ENCODE assay signal across 8 cellular contexts in genomic region chr2:238573065-238573778, GRCh38.
DNase-seq lines count a peak whose midpoint lies in the region; ATAC-seq, FAIRE-seq and TF ChIP-seq lines count a peak whose summit lies in the region.

No MANE protein-coding gene starts in this region.

- no peak overlapping the region for H3K4me2 ChIP-seq in K562 (ENCODE audit: insufficient read depth, low read length)

- CTCF ChIA-PET in Calu3 (lab: Charles Lee) (interaction anchor here (0.8 to 1.1 kb wide), 2 partner anchors 14 to 71 kb away, joined by 3 to 4 read pairs; no protein-coding TSS in a partner anchor), K562 (lab: Yijun Ruan, JAX; ENCODE audit: low intra/inter-chr PET ratio) (no interaction called here)

- no peaks in the 10 kb centered on the region for H3K9me3 ChIP-seq in K562 (replicated peaks; ENCODE audit: control insufficient read depth, insufficient read depth, low read depth, low read length)

- H3K27me3 Mint-ChIP-seq in Calu3 (ENCODE audit: unreplicated experiment) = no peaks in the 10 kb centered on the region
- peaks cover 13% of the 10 kb centered on the region for H3K27me3 Mint-ChIP-seq in nephron progenitor cell (ENCODE audit: low read depth, poor library complexity)

- no peak overlapping the region for H3K4me3 ChIP-seq in K562

- FAIRE-seq in K562 (lab: Jason Lieb, UNC) = peak; percentile 32

- no peaks in the 10 kb centered on the region for H3K9me3 Mint-ChIP-seq in Calu3 (ENCODE audit: low read depth, unreplicated experiment)
- peaks cover 4% of the 10 kb centered on the region for H3K9me3 Mint-ChIP-seq in nephron progenitor cell

- WGBS in K562 (ENCODE audit: insufficient coverage, low coverage, missing lambda C conversion rate) = 3% methylated on average over 8 of the region's 9 CpGs

- no peak for TF ChIP-seq POLR2A in K562 (conservative IDR thresholded peaks at IDR 0.05)

- BruUV-seq in Calu3 (replicated peaks; lab: Mats Ljungman, UMichigan) = no TSS peak
- no TSS peak for BruUV-seq in K562 (replicated peaks; lab: Mats Ljungman, UMichigan)

- H3K27me3 ChIP-seq in K562 (ENCODE audit: control insufficient read depth in 2 of 2, insufficient read depth in 2 of 2, low read length in 2 of 2) = peaks cover 5 to 56% of the 10 kb centered on the region in 2 experiments

- H2AFZ ChIP-seq in K562 (ENCODE audit: low read depth, low read length) = no peak overlapping the region

- H3K9ac ChIP-seq in K562 (ENCODE audit: insufficient read depth in 1 of 2, low read depth in 2 of 2, low read length in 2 of 2) = no peak overlapping the region

- TF ChIP-seq CTCF in Calu3 (IDR thresholded peaks at IDR 0.05; ENCODE audit: unreplicated experiment) (peak; percentile 85), K562 (IDR thresholded peaks at IDR 0.05 in 2 of 3, conservative IDR thresholded peaks at IDR 0.05 in 1 of 3; ENCODE audit: insufficient read depth in 2 of 3, low read depth in 1 of 3, low read length in 3 of 3) (peak; percentile 49 to 73 (median 58)), nephron progenitor cell (IDR thresholded peaks at IDR 0.05) (peak; percentile 58)

- no peaks in the 10 kb centered on the region for H3K79me2 ChIP-seq in K562 (ENCODE audit: control insufficient read depth, insufficient read depth, low read length)

- H3K9me1 ChIP-seq in K562 (ENCODE audit: control insufficient read depth, insufficient read depth, low read length) = peaks cover 2% of the 10 kb centered on the region

- no peaks in the 10 kb centered on the region for H3K36me3 ChIP-seq in K562 (ENCODE audit: control insufficient read depth, insufficient read depth, low read length)

- in situ Hi-C loops in K562 (cut with MboI) = no loop called here

- no peak overlapping the region for H3K27ac ChIP-seq in K562 (ENCODE audit: extremely low read depth, low read depth, low read length)

- TF ChIP-seq RAD21 in K562 (CRISPR knock-in tag; conservative IDR thresholded peaks at IDR 0.05 in 1 of 2, IDR thresholded peaks at IDR 0.05 in 1 of 2) = 0 out of 4 replicates have a peak, but pooled peaks of 1 of the 2 experiments have one; percentile 6

- POLR2A ChIA-PET in K562 (lab: Yijun Ruan, JAX) = no interaction called here

- intact Hi-C loops in Calu3 (cut with micrococcal nuclease; ENCODE audit: unreplicated experiment) = no loop called here
- intact Hi-C loops in K562 (cut with micrococcal nuclease) = no loop called here

- H3K4me3 Mint-ChIP-seq in Calu3 (ENCODE audit: low read depth, unreplicated experiment) (no peak overlapping the region), nephron progenitor cell (no peak overlapping the region)

- no peaks in the 10 kb centered on the region for H3K4me1 ChIP-seq in K562 (replicated peaks in 1 of 2; ENCODE audit: control insufficient read depth in 2 of 2, insufficient read depth in 2 of 2, low read length in 2 of 2)

- peaks cover 5% of the 10 kb centered on the region for H3K36me3 Mint-ChIP-seq in Calu3 (ENCODE audit: insufficient read depth, unreplicated experiment)
- no peaks in the 10 kb centered on the region for H3K36me3 Mint-ChIP-seq in nephron progenitor cell (ENCODE audit: low read depth)

- H3K27ac Mint-ChIP-seq in Calu3 (ENCODE audit: unreplicated experiment) (no peak overlapping the region), nephron progenitor cell (no peak overlapping the region)

- peak; percentile 54 for DNase-seq in Calu3
- peak; percentile 15 to 74 (median 68) for DNase-seq in K562 (ENCODE audit: extremely low read depth in 1 of 4, low spot score in 3 of 4)
- peak; percentile 35 for DNase-seq in nephron progenitor cell
- DNase-seq in hippocampal formation (lab: John Stamatoyannopoulos, UW) = no peak
- no peak for DNase-seq in NCI-H524 (lab: John Stamatoyannopoulos, UW)

- peak; percentile 44 for ATAC-seq in HG02678 (IDR thresholded peaks at IDR 0.05; ENCODE audit: unreplicated experiment)
- peak; percentile 86 for ATAC-seq in K562
- no peak for ATAC-seq in GM21526 (IDR thresholded peaks at IDR 0.05; ENCODE audit: low FRiP score, unreplicated experiment)
- no peak for ATAC-seq in GM18861 (IDR thresholded peaks at IDR 0.05; ENCODE audit: unreplicated experiment)

- no peak for TF ChIP-seq EP300 in K562 (IDR thresholded peaks at IDR 0.05; ENCODE audit: low read length)

- H3K4me1 Mint-ChIP-seq in Calu3 (ENCODE audit: low read depth, unreplicated experiment) (no peaks in the 10 kb centered on the region), nephron progenitor cell (peaks cover 51% of the 10 kb centered on the region)

- H4K20me1 ChIP-seq in K562 (replicated peaks; ENCODE audit: control insufficient read depth, insufficient read depth, low read length) = no peaks in the 10 kb centered on the region

TF ChIP-seq in K562, 482 proteins besides CTCF, POLR2A, EP300 and RAD21:
- TF ChIP-seq POLR2G (IDR thresholded peaks at IDR 0.05; ENCODE audit: low read depth, low read length) (no peak), ZNF707 (CRISPR knock-in tag; conservative IDR thresholded peaks at IDR 0.05) (no peak), FIP1L1 (IDR thresholded peaks at IDR 0.05; ENCODE audit: low read depth, low read length, poor library complexity, severe bottlenecking) (no peak), ZNF175 (CRISPR knock-in tag; IDR thresholded peaks at IDR 0.05; ENCODE audit: low read depth) (no peak), NKRF (IDR thresholded peaks at IDR 0.05; ENCODE audit: borderline replicate concordance) (no peak), CREM (IDR thresholded peaks at IDR 0.05; ENCODE audit: low read depth) (0 out of 2 replicates have a peak, but pooled peaks have one; percentile 13), ZNF398 (CRISPR knock-in tag; IDR thresholded peaks at IDR 0.05) (no peak)
TF ChIP-seq in K562: peak in this region for 1.

Comparison
In these comparisons a context has a peak if more than half of its experiments do, and no peak if none do; other contexts are left out.
1. DNase-seq: peak in Calu3 (single experiment), K562 (4 of 4) and nephron progenitor cell (single experiment); none in hippocampal formation (0 of 2) and NCI-H524 (0 of 2).
2. ATAC-seq: peak in HG02678 (single experiment) and K562 (single experiment); none in GM21526 (single experiment) and GM18861 (single experiment).
3. Peak in every context shown above with its lines, with median percentiles within 50 percentile points of each other: CTCF ChIP-seq.